11 cellular contexts compared by ENCODE assay signal in the genomic region with DNA sequence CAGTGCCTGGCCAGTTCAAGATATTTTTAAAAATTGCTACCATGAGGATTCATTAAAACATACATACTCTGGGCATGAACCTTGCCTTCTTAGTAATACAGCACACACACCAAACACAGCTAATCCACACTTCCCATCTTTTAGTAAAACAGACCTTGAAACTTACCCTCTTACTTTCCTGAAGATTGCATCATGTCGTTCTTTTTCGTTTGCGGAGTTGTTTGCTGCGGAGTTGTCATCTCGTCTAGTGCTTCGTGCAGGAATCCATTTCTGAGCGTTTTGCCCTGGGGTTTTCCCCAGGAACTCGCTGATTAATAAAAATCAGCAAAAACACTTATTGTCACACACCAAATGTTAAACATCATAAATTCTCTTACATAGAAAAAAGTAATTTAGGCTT. TPM values are rescaled to one million over a fixed set of nuclear protein-coding genes. Genes with fewer than 3 reads are reported as not detected.
A peak's percentile ranks its signal among the peaks of the same experiment; 100 is the strongest.
DNase-seq lines count a peak whose midpoint lies in the region; ATAC-seq, FAIRE-seq and TF ChIP-seq lines count a peak whose summit lies in the region.
"Had no signal": no experiment of that assay in that cellular context is flagged by ENCODE, and none has a peak within 500 bp of the region (broad histone marks: within the 10 kb centered on the region; RNA-seq: fewer than 3 reads in every experiment).

No MANE protein-coding gene starts in this region.

- peaks cover 48% of the 10 kb centered on the region for H3K79me2 ChIP-seq in keratinocyte (ENCODE audit: control insufficient read depth, insufficient read depth, low read length)

- H2AFZ ChIP-seq in keratinocyte (ENCODE audit: control insufficient read depth, low read length): no peak overlapping the region

- no peaks in the 10 kb centered on the region for H3K9me3 ChIP-seq in keratinocyte (ENCODE audit: control insufficient read depth, low read depth, low read length)
- H3K9me3 ChIP-seq in thoracic aorta: no peaks in the 10 kb centered on the region
- H3K9me3 ChIP-seq in heart right ventricle: no peaks in the 10 kb centered on the region

- peak overlapping the region; percentile 19 for H3K27ac ChIP-seq in keratinocyte (ENCODE audit: control insufficient read depth, insufficient read depth, low read length)
- H3K27ac ChIP-seq in thoracic aorta: no peak overlapping the region
- peak overlapping the region in 2 of 10 donors; percentile 100 for H3K27ac ChIP-seq in heart right ventricle

- H3K27me3 ChIP-seq in keratinocyte (ENCODE audit: control insufficient read depth, extremely low read depth, insufficient read depth, low read length) (no peaks in the 10 kb centered on the region), thoracic aorta (replicated peaks; ENCODE audit: insufficient read depth) (no peaks in the 10 kb centered on the region), heart right ventricle (no peaks in the 10 kb centered on the region)

- H3K4me3 ChIP-seq in keratinocyte (ENCODE audit: control insufficient read depth in 2 of 3, extremely low read depth in 1 of 3, insufficient read depth in 2 of 3, low read depth in 1 of 3, low read length in 3 of 3) (peak overlapping the region in 2 of 3 experiments; percentile 98), thoracic aorta (peak overlapping the region; percentile 7), heart right ventricle (peak overlapping the region in 3 of 10 donors; percentile 95 to 96 (median 96))

- dilution Hi-C loops in keratinocyte (cut with MboI; ENCODE audit: extremely low pct_ligation_motif_present, low sequenced_read_pairs): no loop called here

- peaks cover 68% of the 10 kb centered on the region for H3K4me1 Mint-ChIP-seq in activated naive CD4-positive, alpha-beta T cell treated with anti-CD3 and anti-CD28 coated beads, Interleukin-2, amount 50 U/mL, for 24 hours
- H3K4me1 Mint-ChIP-seq in activated CD8-positive, alpha-beta T cell treated with anti-CD3 and anti-CD28 coated beads for 36 hours (ENCODE audit: low read depth): peaks cover 62% of the 10 kb centered on the region

- POLR2A ChIA-PET in activated CD8-positive, alpha-beta T cell treated with anti-CD3 and anti-CD28 coated beads for 36 hours (lab: Charles Lee): interaction anchor here (0.6 to 5.7 kb wide), 3 partner anchors 8 to 79 kb away, joined by 3 to 134 read pairs (median 117); a partner anchor contains a TSS

- DNase-seq in activated naive CD4-positive, alpha-beta T cell treated with anti-CD3 and anti-CD28 coated beads, Interleukin-2, amount 50 U/mL, for 16 hours: no peak
- no peak for DNase-seq in activated CD8-positive, alpha-beta T cell treated with anti-CD3 and anti-CD28 coated beads for 36 hours
- DNase-seq in keratinocyte (ENCODE audit: low read depth, low spot score) (no peak), thoracic aorta (ENCODE audit: low spot score) (no peak), heart right ventricle (no peak)
- no peak for DNase-seq in effector CD8-positive, alpha-beta T cell (lab: John Stamatoyannopoulos, UW)
- DNase-seq: aorta, NCI-H524, T-helper 9 cell had no signal

- peak overlapping the region; percentile 96 for H3K27ac Mint-ChIP-seq in activated naive CD4-positive, alpha-beta T cell treated with anti-CD3 and anti-CD28 coated beads, Interleukin-2, amount 50 U/mL, for 24 hours
- H3K27ac Mint-ChIP-seq in activated CD8-positive, alpha-beta T cell treated with anti-CD3 and anti-CD28 coated beads for 36 hours: peak overlapping the region; percentile 90

- no peaks in the 10 kb centered on the region for H3K9me3 Mint-ChIP-seq in activated naive CD4-positive, alpha-beta T cell treated with anti-CD3 and anti-CD28 coated beads, Interleukin-2, amount 50 U/mL, for 24 hours
- no peaks in the 10 kb centered on the region for H3K9me3 Mint-ChIP-seq in activated CD8-positive, alpha-beta T cell treated with anti-CD3 and anti-CD28 coated beads for 36 hours

- H3K4me1 ChIP-seq in keratinocyte (ENCODE audit: control insufficient read depth, extremely low read depth, insufficient read depth, low read length) (peaks cover 25% of the 10 kb centered on the region), thoracic aorta (ENCODE audit: control insufficient read depth in 1 of 2, low read depth in 2 of 2) (peaks cover 20 to 50% of the 10 kb centered on the region in 2 donors), heart right ventricle (peaks cover 3 to 78% (median 64%) of the 10 kb centered on the region in 9 donors)

- H3K9ac ChIP-seq in keratinocyte (ENCODE audit: control insufficient read depth, extremely low read depth, insufficient read depth, low read length): peak overlapping the region; percentile 25

- ATAC-seq in activated CD8-positive, alpha-beta T cell treated with anti-CD3 and anti-CD28 coated beads for 36 hours: no peak
- no peak for ATAC-seq in thoracic aorta (ENCODE audit: insufficient number of reproducible peaks, low FRiP score, low read depth)
- ATAC-seq in heart right ventricle: no peak
- no peak for ATAC-seq in GM21526 (IDR thresholded peaks at IDR 0.05; ENCODE audit: low FRiP score, unreplicated experiment)

- H3K4me2 ChIP-seq in keratinocyte (ENCODE audit: control insufficient read depth, extremely low read depth, insufficient read depth, low read depth, low read length): peak overlapping the region; percentile 85

- peak overlapping the region; percentile 94 for H3K4me3 Mint-ChIP-seq in activated naive CD4-positive, alpha-beta T cell treated with anti-CD3 and anti-CD28 coated beads, Interleukin-2, amount 50 U/mL, for 24 hours
- peak overlapping the region; percentile 94 for H3K4me3 Mint-ChIP-seq in activated CD8-positive, alpha-beta T cell treated with anti-CD3 and anti-CD28 coated beads for 36 hours

- no peak for FAIRE-seq in keratinocyte (lab: Jason Lieb, UNC)

- peaks cover 2% of the 10 kb centered on the region for H3K9me1 ChIP-seq in keratinocyte (ENCODE audit: control insufficient read depth, extremely low read depth, insufficient read depth, low read length)

- peaks cover 19% of the 10 kb centered on the region for H4K20me1 ChIP-seq in keratinocyte (ENCODE audit: control insufficient read depth, extremely low read depth, insufficient read depth, low read length)

- H3K27me3 Mint-ChIP-seq in activated naive CD4-positive, alpha-beta T cell treated with anti-CD3 and anti-CD28 coated beads, Interleukin-2, amount 50 U/mL, for 24 hours: no peaks in the 10 kb centered on the region
- H3K27me3 Mint-ChIP-seq in activated CD8-positive, alpha-beta T cell treated with anti-CD3 and anti-CD28 coated beads for 36 hours: no peaks in the 10 kb centered on the region

- CTCF ChIA-PET in activated CD8-positive, alpha-beta T cell treated with anti-CD3 and anti-CD28 coated beads for 36 hours (lab: Charles Lee): interaction anchor here (1.1 to 7.8 kb wide), 3 partner anchors 12 to 127 kb away, joined by 3 to 73 read pairs (median 9); no protein-coding TSS in a partner anchor

- intact Hi-C loops in activated CD8-positive, alpha-beta T cell treated with anti-CD3 and anti-CD28 coated beads for 36 hours (cut with micrococcal nuclease): no loop called here
- intact Hi-C loops in heart right ventricle (cut with DNase I): loop anchor here in 5 of 10 donors (5.0 to 10.0 kb wide), 6 partner anchors 33 to 1233 kb away; a partner anchor contains a TSS

- TF ChIP-seq CTCF in activated CD8-positive, alpha-beta T cell treated with anti-CD3 and anti-CD28 coated beads for 36 hours (IDR thresholded peaks at IDR 0.05): no peak
- TF ChIP-seq CTCF in keratinocyte (optimal IDR thresholded peaks at IDR 0.05 in 1 of 3, IDR thresholded peaks at IDR 0.05 in 1 of 3, conservative IDR thresholded peaks at IDR 0.05 in 1 of 3; ENCODE audit: extremely low read depth in 1 of 3, insufficient read depth in 2 of 3, low read length in 3 of 3) (no peak), thoracic aorta (IDR thresholded peaks at IDR 0.05) (no peak), heart right ventricle (IDR thresholded peaks at IDR 0.05) (no peak)

- H3K36me3 Mint-ChIP-seq in activated naive CD4-positive, alpha-beta T cell treated with anti-CD3 and anti-CD28 coated beads, Interleukin-2, amount 50 U/mL, for 24 hours: peaks cover 43% of the 10 kb centered on the region
- peaks cover 76% of the 10 kb centered on the region for H3K36me3 Mint-ChIP-seq in activated CD8-positive, alpha-beta T cell treated with anti-CD3 and anti-CD28 coated beads for 36 hours (ENCODE audit: low read depth)

- H3K36me3 ChIP-seq in keratinocyte (ENCODE audit: control insufficient read depth in 2 of 2, extremely low read depth in 1 of 2, insufficient read depth in 2 of 2, low read length in 2 of 2) (peaks cover 32 to 61% of the 10 kb centered on the region in 2 experiments), thoracic aorta (peaks cover 58% of the 10 kb centered on the region), heart right ventricle (peaks cover 0 to 67% (median 62%) of the 10 kb centered on the region in 9 donors)

- WGBS in heart right ventricle, 2 donors: 60 to 62% methylated on average over 8 of the region's 8 CpGs

RNA-seq across cellular contexts. Expression of a gene that starts 3.0 kb away (rescaled TPM):
- total RNA-seq in activated CD8-positive, alpha-beta T cell treated with anti-CD3 and anti-CD28 coated beads for 36 hours: 100 to 1,000 TPM; 757 to 842 TPM
- polyA plus RNA-seq in keratinocyte (502 to 643 TPM (median 628 TPM) in 3 replicates), heart right ventricle (100 to 1,000 TPM; 119 to 283 TPM)
- polyA plus RNA-seq in keratinocyte (2011; ENCODE audit: low read depth): 1,039 TPM
- 397 and 918 TPM in 2 replicates for polyA plus RNA-seq in keratinocyte (2011; cell fraction: cytosol; rRNA removed)
- 418 and 507 TPM in 2 replicates for polyA plus RNA-seq in keratinocyte (2011; cell fraction: nucleus; rRNA removed)
- 358 and 479 TPM in 2 replicates for polyA plus RNA-seq in keratinocyte (2012; ENCODE audit: low replicate concordance)
- polyA minus RNA-seq in keratinocyte: 448 to 733 TPM (median 701 TPM) in 3 replicates
- polyA minus RNA-seq in keratinocyte (2011; cell fraction: cytosol; rRNA and poly(A)+ RNA removed): 465 TPM
- polyA minus RNA-seq in keratinocyte (2011; cell fraction: nucleus; rRNA and poly(A)+ RNA removed): 235 and 415 TPM in 2 replicates
- total RNA-seq in thoracic aorta (100 to 1,000 TPM; 361 to 564 TPM), heart right ventricle (1,000 to 10,000 TPM in 3 of 10 donors, 100 to 1,000 TPM in 7; 623 to 1,076 (median 970) TPM)

RNA-seq across cellular contexts. Expression of a gene that starts 52.1 kb away (rescaled TPM):
- total RNA-seq in activated CD8-positive, alpha-beta T cell treated with anti-CD3 and anti-CD28 coated beads for 36 hours: 10 to 100 TPM; 35.7 to 36.7 TPM
- polyA plus RNA-seq in keratinocyte: 33.0 to 85.0 TPM (median 75.1 TPM) in 3 replicates
- polyA plus RNA-seq in keratinocyte (2011; ENCODE audit: low read depth): 10.8 TPM
- 18.9 and 48.6 TPM in 2 replicates for polyA plus RNA-seq in keratinocyte (2011; cell fraction: cytosol; rRNA removed)
- polyA plus RNA-seq in keratinocyte (2011; cell fraction: nucleus; rRNA removed): 101 and 129 TPM in 2 replicates
- polyA plus RNA-seq in keratinocyte (2012; ENCODE audit: low replicate concordance): 19.3 and 20.8 TPM in 2 replicates
- 100 to 141 TPM (median 115 TPM) in 3 replicates for polyA minus RNA-seq in keratinocyte
- polyA minus RNA-seq in keratinocyte (2011; cell fraction: cytosol; rRNA and poly(A)+ RNA removed): 22.6 TPM
- polyA minus RNA-seq in keratinocyte (2011; cell fraction: nucleus; rRNA and poly(A)+ RNA removed): 68.4 and 106 TPM in 2 replicates
- 10 to 100 TPM; 37.4 to 39.7 TPM for total RNA-seq in thoracic aorta
- 10 to 100 TPM; 31.4 to 46.3 (median 39.6) TPM for total RNA-seq in heart right ventricle
- polyA plus RNA-seq in heart right ventricle: 10 to 100 TPM; 19.4 to 63.3 TPM

RNA-seq across cellular contexts. Expression of a gene that starts 54.7 kb away (rescaled TPM):
- 10 to 100 TPM; 35.9 to 37.1 TPM for total RNA-seq in activated CD8-positive, alpha-beta T cell treated with anti-CD3 and anti-CD28 coated beads for 36 hours
- polyA plus RNA-seq in keratinocyte (12.2 to 21.8 TPM (median 15.5 TPM) in 3 replicates), heart right ventricle (10 to 100 TPM; 10.4 to 11.7 TPM)
- polyA plus RNA-seq in keratinocyte (2011; ENCODE audit: low read depth): 49.4 TPM
- 10.9 and 15.5 TPM in 2 replicates for polyA plus RNA-seq in keratinocyte (2011; cell fraction: cytosol; rRNA removed)
- 22.6 and 27.0 TPM in 2 replicates for polyA plus RNA-seq in keratinocyte (2011; cell fraction: nucleus; rRNA removed)
- 20.8 and 24.0 TPM in 2 replicates for polyA plus RNA-seq in keratinocyte (2012; ENCODE audit: low replicate concordance)
- polyA minus RNA-seq in keratinocyte: 5.9 to 20.3 TPM (median 17.7 TPM) in 3 replicates
- 13.0 TPM for polyA minus RNA-seq in keratinocyte (2011; cell fraction: cytosol; rRNA and poly(A)+ RNA removed)
- polyA minus RNA-seq in keratinocyte (2011; cell fraction: nucleus; rRNA and poly(A)+ RNA removed): 12.7 and 36.9 TPM in 2 replicates
- total RNA-seq in thoracic aorta (10 to 100 TPM; 15.0 to 20.1 TPM), heart right ventricle (10 to 100 TPM; 18.6 to 34.8 (median 24.7) TPM)
